Comparison of ENCODE assay signal across 8 cellular contexts in the genomic region with DNA sequence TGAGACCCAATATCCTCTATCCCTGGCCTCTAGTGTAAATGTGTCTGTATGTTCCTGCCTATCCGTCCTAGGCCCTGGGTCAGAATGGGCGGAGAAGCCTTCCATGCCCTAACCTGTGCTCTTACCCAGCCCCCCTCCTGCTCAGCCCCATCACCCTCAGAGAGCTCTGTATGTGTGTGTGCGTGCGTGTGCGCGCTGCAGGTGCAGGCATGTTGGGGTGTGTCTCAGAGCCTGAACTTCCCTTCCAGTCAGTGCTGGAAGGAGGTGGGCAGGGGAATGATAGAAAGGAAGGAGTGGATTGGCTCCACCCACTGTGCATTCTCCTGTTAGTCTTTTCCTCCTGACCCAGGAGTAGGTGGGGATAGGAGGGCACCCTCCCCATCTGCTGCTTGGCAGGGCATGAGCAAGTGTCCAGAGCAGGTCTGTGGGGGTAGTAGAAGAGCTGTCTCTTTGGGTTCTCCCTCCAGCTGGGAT. TPM values are rescaled to one million over a fixed set of nuclear protein-coding genes. Genes with fewer than 3 reads are reported as not detected.
DNase-seq lines count a peak whose midpoint lies in the region; ATAC-seq, FAIRE-seq and TF ChIP-seq lines count a peak whose summit lies in the region.

No MANE protein-coding gene starts in this region.

- H3K4me3 Mint-ChIP-seq in T-helper 17 cell (no peak overlapping the region), natural killer cell (no peak overlapping the region), Calu3 (ENCODE audit: low read depth, unreplicated experiment) (no peak overlapping the region)

- H3K27ac ChIP-seq in A673 (ENCODE audit: low read depth, low read length, poor library complexity, severe bottlenecking): peak overlapping the region; percentile 53
- peak overlapping the region; percentile 77 for H3K27ac ChIP-seq in GM23248
- peak overlapping the region; percentile 73 for H3K27ac ChIP-seq in keratinocyte (ENCODE audit: control insufficient read depth, insufficient read depth, low read length)

- H3K4me1 ChIP-seq in A673 (ENCODE audit: insufficient read depth, low read length, poor library complexity, severe bottlenecking) (peaks cover 39% of the 10 kb centered on the region), GM23248 (ENCODE audit: insufficient read depth) (peaks cover 32% of the 10 kb centered on the region), keratinocyte (ENCODE audit: control insufficient read depth, extremely low read depth, insufficient read depth, low read length) (peaks cover 35% of the 10 kb centered on the region)

- peaks cover 34% of the 10 kb centered on the region for H3K4me1 Mint-ChIP-seq in T-helper 17 cell
- H3K4me1 Mint-ChIP-seq in natural killer cell: peaks cover 14 to 23% of the 10 kb centered on the region in 2 donors
- H3K4me1 Mint-ChIP-seq in Calu3 (ENCODE audit: low read depth, unreplicated experiment): peaks cover 32% of the 10 kb centered on the region

- H3K27me3 ChIP-seq in A673 (replicated peaks; ENCODE audit: insufficient read depth, low read depth, low read length, poor library complexity) (no peaks in the 10 kb centered on the region), GM23248 (replicated peaks; ENCODE audit: insufficient read depth) (no peaks in the 10 kb centered on the region), keratinocyte (ENCODE audit: control insufficient read depth, extremely low read depth, insufficient read depth, low read length) (no peaks in the 10 kb centered on the region)

- CTCF ChIA-PET in A673 (lab: Charles Lee) (no interaction called here), Calu3 (lab: Charles Lee) (interaction anchor here (1.2 to 2.8 kb wide), 2 partner anchors 16 to 27 kb away, joined by 4 to 8 read pairs; a partner anchor contains a TSS)

- POLR2A ChIA-PET in A673 (lab: Charles Lee; ENCODE audit: low non-redundant PET): interaction anchor here (0.6 kb wide), 1 partner anchor 412 kb away, joined by 13 read pairs; no protein-coding TSS in a partner anchor

- FAIRE-seq in keratinocyte (lab: Jason Lieb, UNC): peak; percentile 97

- H3K36me3 Mint-ChIP-seq in T-helper 17 cell (ENCODE audit: low read depth): peaks cover 3% of the 10 kb centered on the region
- H3K36me3 Mint-ChIP-seq in natural killer cell: no peaks in the 10 kb centered on the region
- H3K36me3 Mint-ChIP-seq in Calu3 (ENCODE audit: insufficient read depth, unreplicated experiment): peaks cover 86% of the 10 kb centered on the region

- ATAC-seq in T-helper 17 cell: no peak
- no peak for ATAC-seq in HG03457 (IDR thresholded peaks at IDR 0.05; ENCODE audit: unreplicated experiment)
- ATAC-seq in natural killer cell: no peak

- DNase-seq in A673 (ENCODE audit: low spot score): no peak
- DNase-seq in GM23248: peak; percentile 47
- DNase-seq in T-helper 17 cell: no peak
- peak; percentile 98 for DNase-seq in keratinocyte (ENCODE audit: low read depth, low spot score)
- DNase-seq in natural killer cell: no peak
- no peak for DNase-seq in Calu3
- DNase-seq in occipital lobe (lab: John Stamatoyannopoulos, UW): no peak

- no TSS peak for BruUV-seq in A673 (replicated peaks; lab: Mats Ljungman, UMichigan)
- BruUV-seq in Calu3 (replicated peaks; lab: Mats Ljungman, UMichigan): no TSS peak

- TF ChIP-seq CTCF in A673 (conservative IDR thresholded peaks at IDR 0.05; ENCODE audit: low read depth, low read length) (no peak), keratinocyte (optimal IDR thresholded peaks at IDR 0.05 in 1 of 3, IDR thresholded peaks at IDR 0.05 in 1 of 3, conservative IDR thresholded peaks at IDR 0.05 in 1 of 3; ENCODE audit: extremely low read depth in 1 of 3, insufficient read depth in 2 of 3, low read length in 3 of 3) (no peak), natural killer cell (IDR thresholded peaks at IDR 0.05) (no peak), Calu3 (IDR thresholded peaks at IDR 0.05; ENCODE audit: unreplicated experiment) (no peak)

- no peaks in the 10 kb centered on the region for H3K9me3 ChIP-seq in A673 (ENCODE audit: low read depth, low read length, poor library complexity, severe bottlenecking)
- H3K9me3 ChIP-seq in GM23248 (ENCODE audit: low read depth): no peaks in the 10 kb centered on the region
- H3K9me3 ChIP-seq in T-helper 17 cell (ENCODE audit: control insufficient read depth, low read length, poor library complexity, severe bottlenecking): no peaks in the 10 kb centered on the region
- H3K9me3 ChIP-seq in keratinocyte (ENCODE audit: control insufficient read depth, low read depth, low read length): no peaks in the 10 kb centered on the region

- H3K79me2 ChIP-seq in GM23248 (ENCODE audit: insufficient read depth) (peaks cover 22% of the 10 kb centered on the region), keratinocyte (ENCODE audit: control insufficient read depth, insufficient read depth, low read length) (peaks cover under 1% of the 10 kb centered on the region)

- WGBS in GM23248 (ENCODE audit: low coverage in 1 of 2, low lambda C conversion rate in 2 of 2, missing lambda C conversion rate in 2 of 2), 2 experiments: 72 to 80% methylated on average over 6 of the region's 6 CpGs

- H3K27ac Mint-ChIP-seq in T-helper 17 cell: peak overlapping the region; percentile 14
- no peak overlapping the region for H3K27ac Mint-ChIP-seq in natural killer cell
- no peak overlapping the region for H3K27ac Mint-ChIP-seq in Calu3 (ENCODE audit: unreplicated experiment)

- dilution Hi-C loops in keratinocyte (cut with MboI; ENCODE audit: extremely low pct_ligation_motif_present, low sequenced_read_pairs): no loop called here

- no peak overlapping the region for H3K4me3 ChIP-seq in A673 (ENCODE audit: low read depth, low read length, poor library complexity, severe bottlenecking)
- no peak overlapping the region for H3K4me3 ChIP-seq in GM23248
- no peak overlapping the region for H3K4me3 ChIP-seq in keratinocyte (ENCODE audit: control insufficient read depth in 2 of 3, extremely low read depth in 1 of 3, insufficient read depth in 2 of 3, low read depth in 1 of 3, low read length in 3 of 3)

- H2AFZ ChIP-seq in GM23248: no peak overlapping the region
- no peak overlapping the region for H2AFZ ChIP-seq in keratinocyte (ENCODE audit: control insufficient read depth, low read length)

- no peaks in the 10 kb centered on the region for H3K9me3 Mint-ChIP-seq in natural killer cell
- H3K9me3 Mint-ChIP-seq in Calu3 (ENCODE audit: low read depth, unreplicated experiment): no peaks in the 10 kb centered on the region

- no peaks in the 10 kb centered on the region for H3K27me3 Mint-ChIP-seq in T-helper 17 cell
- H3K27me3 Mint-ChIP-seq in natural killer cell (ENCODE audit: low read depth in 2 of 2): no peaks in the 10 kb centered on the region
- no peaks in the 10 kb centered on the region for H3K27me3 Mint-ChIP-seq in Calu3 (ENCODE audit: unreplicated experiment)

- peaks cover 4% of the 10 kb centered on the region for H3K9me1 ChIP-seq in keratinocyte (ENCODE audit: control insufficient read depth, extremely low read depth, insufficient read depth, low read length)

- no peaks in the 10 kb centered on the region for H3K9me2 ChIP-seq in GM23248 (ENCODE audit: insufficient read depth)

- intact Hi-C loops in A673 (cut with micrococcal nuclease; ENCODE audit: unreplicated experiment) (no loop called here), natural killer cell (cut with micrococcal nuclease) (no loop called here), Calu3 (cut with micrococcal nuclease; ENCODE audit: unreplicated experiment) (no loop called here)

- in situ Hi-C loops in GM23248 (cut with MboI): no loop called here

- H4K20me1 ChIP-seq in GM23248 (ENCODE audit: insufficient read depth) (no peaks in the 10 kb centered on the region), keratinocyte (ENCODE audit: control insufficient read depth, extremely low read depth, insufficient read depth, low read length) (no peaks in the 10 kb centered on the region)

- H3K9ac ChIP-seq in GM23248: no peak overlapping the region
- H3K9ac ChIP-seq in keratinocyte (ENCODE audit: control insufficient read depth, extremely low read depth, insufficient read depth, low read length): peak overlapping the region; percentile 29

- H3K4me2 ChIP-seq in GM23248 (ENCODE audit: unreplicated experiment): no peak overlapping the region
- H3K4me2 ChIP-seq in keratinocyte (ENCODE audit: control insufficient read depth, extremely low read depth, insufficient read depth, low read depth, low read length): peak overlapping the region; percentile 37

- peaks cover 72% of the 10 kb centered on the region for H3F3A ChIP-seq in GM23248 (ENCODE audit: insufficient read depth)

- peaks cover 76% of the 10 kb centered on the region for H3K36me3 ChIP-seq in A673 (ENCODE audit: insufficient read depth, low read length, poor library complexity, severe bottlenecking)
- H3K36me3 ChIP-seq in GM23248 (ENCODE audit: low read depth): peaks cover 34% of the 10 kb centered on the region
- peaks cover 25 to 45% of the 10 kb centered on the region in 2 experiments for H3K36me3 ChIP-seq in keratinocyte (ENCODE audit: control insufficient read depth in 2 of 2, extremely low read depth in 1 of 2, insufficient read depth in 2 of 2, low read length in 2 of 2)

RNA-seq across cellular contexts. Expression of a gene that starts 7.2 kb away (rescaled TPM):
- total RNA-seq in A673 (2021) (58.0 and 61.8 TPM in 2 replicates), T-helper 17 cell (1 to 10 TPM; 4.0 to 5.0 TPM), natural killer cell (1 to 10 TPM; 4.2 to 7.0 (median 5.4) TPM), Calu3 (2022) (21.3 and 25.6 TPM in 2 replicates), occipital lobe (33.2 TPM)
- total RNA-seq in GM23248 (2014; rRNA removed; shearing (Covaris generic)): 88.7 and 107 TPM in 2 replicates
- polyA plus RNA-seq in GM23248 (2016; fragmentation: Nextera tagmentation; extraction: Ambion mirVana) (21.6 and 22.8 TPM in 2 replicates), keratinocyte (11.4 to 32.2 TPM (median 22.0 TPM) in 3 replicates)
- polyA plus RNA-seq in keratinocyte (2011; ENCODE audit: low read depth): 10.2 TPM
- 11.5 and 12.4 TPM in 2 replicates for polyA plus RNA-seq in keratinocyte (2011; cell fraction: cytosol; rRNA removed)
- 22.0 and 23.6 TPM in 2 replicates for polyA plus RNA-seq in keratinocyte (2011; cell fraction: nucleus; rRNA removed)
- polyA plus RNA-seq in keratinocyte (2012; ENCODE audit: low replicate concordance): 12.5 and 28.1 TPM in 2 replicates
- 12.9 to 27.4 TPM (median 18.7 TPM) in 3 replicates for polyA minus RNA-seq in keratinocyte
- polyA minus RNA-seq in keratinocyte (2011; cell fraction: cytosol; rRNA and poly(A)+ RNA removed): 23.4 TPM
- 15.6 and 16.0 TPM in 2 replicates for polyA minus RNA-seq in keratinocyte (2011; cell fraction: nucleus; rRNA and poly(A)+ RNA removed)

RNA-seq across cellular contexts. Expression of a gene that starts 15.0 kb away (rescaled TPM):
- total RNA-seq in A673 (2021) (96.3 and 111 TPM in 2 replicates), T-helper 17 cell (100 to 1,000 TPM; 205 to 253 TPM), natural killer cell (100 to 1,000 TPM; 277 to 340 (median 319) TPM), Calu3 (2022) (213 and 243 TPM in 2 replicates), occipital lobe (4.7 TPM)
- total RNA-seq in GM23248 (2014; rRNA removed; shearing (Covaris generic)): 95.1 and 103 TPM in 2 replicates
- polyA plus RNA-seq in GM23248 (2016; fragmentation: Nextera tagmentation; extraction: Ambion mirVana) (67.4 and 70.7 TPM in 2 replicates), keratinocyte (113 to 141 TPM (median 116 TPM) in 3 replicates)
- 29.3 TPM for polyA plus RNA-seq in keratinocyte (2011; ENCODE audit: low read depth)
- 80.7 and 85.2 TPM in 2 replicates for polyA plus RNA-seq in keratinocyte (2011; cell fraction: cytosol; rRNA removed)
- polyA plus RNA-seq in keratinocyte (2011; cell fraction: nucleus; rRNA removed): 370 and 420 TPM in 2 replicates
- 84.4 and 97.5 TPM in 2 replicates for polyA plus RNA-seq in keratinocyte (2012; ENCODE audit: low replicate concordance)
- polyA minus RNA-seq in keratinocyte: 118 to 179 TPM (median 123 TPM) in 3 replicates
- polyA minus RNA-seq in keratinocyte (2011; cell fraction: cytosol; rRNA and poly(A)+ RNA removed): 79.2 TPM
- polyA minus RNA-seq in keratinocyte (2011; cell fraction: nucleus; rRNA and poly(A)+ RNA removed): 63.6 and 103 TPM in 2 replicates

RNA-seq across cellular contexts. Expression of a gene that starts 17.5 kb away (rescaled TPM):
- total RNA-seq in A673 (2021): 57.8 and 68.6 TPM in 2 replicates
- 6.4 and 7.6 TPM in 2 replicates for total RNA-seq in GM23248 (2014; rRNA removed; shearing (Covaris generic))
- polyA plus RNA-seq in GM23248 (2016; fragmentation: Nextera tagmentation; extraction: Ambion mirVana): 5.9 and 6.6 TPM in 2 replicates
- total RNA-seq in T-helper 17 cell: 10 to 100 TPM; 12.2 to 14.1 TPM
- polyA plus RNA-seq in keratinocyte: 7.4 to 18.6 TPM (median 11.2 TPM) in 3 replicates
- polyA plus RNA-seq in keratinocyte (2011; ENCODE audit: low read depth): 1.5 TPM
- polyA plus RNA-seq in keratinocyte (2011; cell fraction: cytosol; rRNA removed): 3.0 and 5.9 TPM in 2 replicates
- 24.8 and 26.6 TPM in 2 replicates for polyA plus RNA-seq in keratinocyte (2011; cell fraction: nucleus; rRNA removed)
- 3.7 and 5.2 TPM in 2 replicates for polyA plus RNA-seq in keratinocyte (2012; ENCODE audit: low replicate concordance)
- polyA minus RNA-seq in keratinocyte: 7.3 to 16.4 TPM (median 10.6 TPM) in 3 replicates
- polyA minus RNA-seq in keratinocyte (2011; cell fraction: cytosol; rRNA and poly(A)+ RNA removed): 2.3 TPM
- polyA minus RNA-seq in keratinocyte (2011; cell fraction: nucleus; rRNA and poly(A)+ RNA removed): 9.1 and 17.1 TPM in 2 replicates
- 10 to 100 TPM; 11.1 to 16.7 (median 12.1) TPM for total RNA-seq in natural killer cell
- 60.4 and 63.2 TPM in 2 replicates for total RNA-seq in Calu3 (2022)
- 7.6 TPM for total RNA-seq in occipital lobe

RNA-seq across cellular contexts. Expression of a gene that starts 32.1 kb away (rescaled TPM):
- total RNA-seq in A673 (2021): 31.0 and 43.6 TPM in 2 replicates
- total RNA-seq in GM23248 (2014; rRNA removed; shearing (Covaris generic)): 257 and 296 TPM in 2 replicates
- polyA plus RNA-seq in GM23248 (2016; fragmentation: Nextera tagmentation; extraction: Ambion mirVana): 161 and 166 TPM in 2 replicates
- 10 to 100 TPM in 1 of 2 donors, 1 to 10 TPM in 1; 3.8 to 11.6 TPM for total RNA-seq in T-helper 17 cell
- 4.9 to 11.3 TPM (median 9.6 TPM) in 3 replicates for polyA plus RNA-seq in keratinocyte
- 19.2 TPM for polyA plus RNA-seq in keratinocyte (2011; ENCODE audit: low read depth)
- polyA plus RNA-seq in keratinocyte (2011; cell fraction: cytosol; rRNA removed): 2.6 and 5.7 TPM in 2 replicates
- 62.8 and 95.2 TPM in 2 replicates for polyA plus RNA-seq in keratinocyte (2011; cell fraction: nucleus; rRNA removed)
- polyA plus RNA-seq in keratinocyte (2012; ENCODE audit: low replicate concordance): 13.4 and 18.9 TPM in 2 replicates
- 69.3 to 132 TPM (median 78.4 TPM) in 3 replicates for polyA minus RNA-seq in keratinocyte
- polyA minus RNA-seq in keratinocyte (2011; cell fraction: cytosol; rRNA and poly(A)+ RNA removed): 33.6 TPM
- polyA minus RNA-seq in keratinocyte (2011; cell fraction: nucleus; rRNA and poly(A)+ RNA removed): 159 and 202 TPM in 2 replicates
- total RNA-seq in natural killer cell: 10 to 100 TPM in 1 of 3 donors, 1 to 10 TPM in 2; 6.7 to 13.1 (median 9.5) TPM
- total RNA-seq in Calu3 (2022): 12.4 and 16.6 TPM in 2 replicates
- total RNA-seq in occipital lobe: 65.4 TPM

RNA-seq across cellular contexts. Expression of a gene that starts 46.2 kb away (rescaled TPM):
- total RNA-seq in A673 (2021) (1.1 and 1.2 TPM in 2 replicates), T-helper 17 cell (under 1 TPM in 1 of 2 donors, not detected in 1; 0.70 TPM), natural killer cell (1 to 10 TPM in 1 of 3 donors, not detected in 2; 1.1 TPM), Calu3 (2022) (0.31 and 1.5 TPM in 2 replicates), occipital lobe (not detected)
- not detected in 2 replicates for total RNA-seq in GM23248 (2014; rRNA removed; shearing (Covaris generic))
- polyA plus RNA-seq in GM23248 (2016; fragmentation: Nextera tagmentation; extraction: Ambion mirVana) (not detected in 2 replicates), keratinocyte (0.01 TPM in 1 of 3 replicates, not detected in the others)
- not detected for polyA plus RNA-seq in keratinocyte (2011; ENCODE audit: low read depth)
- not detected in 2 replicates for polyA plus RNA-seq in keratinocyte (2011; cell fraction: cytosol; rRNA removed)
- polyA plus RNA-seq in keratinocyte (2011; cell fraction: nucleus; rRNA removed): 0.04 and 0.17 TPM in 2 replicates
- polyA plus RNA-seq in keratinocyte (2012; ENCODE audit: low replicate concordance): 0.10 TPM in 1 of 2 replicates, not detected in the other
- polyA minus RNA-seq in keratinocyte: not detected in 3 replicates
- not detected for polyA minus RNA-seq in keratinocyte (2011; cell fraction: cytosol; rRNA and poly(A)+ RNA removed)
- polyA minus RNA-seq in keratinocyte (2011; cell fraction: nucleus; rRNA and poly(A)+ RNA removed): 0.74 TPM in 1 of 2 replicates, not detected in the other

Comparison
In these comparisons a context has a peak if more than half of its experiments do, and no peak if none do; other contexts are left out.
1. DNase-seq: peak in GM23248 (single experiment) and keratinocyte (single experiment); none in A673 (single experiment), T-helper 17 cell (0 of 3), natural killer cell (single experiment), Calu3 (single experiment) and occipital lobe (single experiment).
2. RNA of a gene that starts 15.0 kb away (total RNA-seq): 277 to 340 TPM in natural killer cell, 205 to 253 TPM in T-helper 17 cell, 213 to 243 TPM in Calu3, 96.3 to 111 TPM in A673 and 95.1 to 103 TPM in GM23248; 4.7 TPM in occipital lobe (single experiment); every median in the first group is over 10 times any median in the second.
3. Peak in every context shown above with its lines, with median percentiles within 50 percentile points of each other: H3K27ac ChIP-seq.